ENCODE assay signal across 8 cellular contexts in the genomic region with DNA sequence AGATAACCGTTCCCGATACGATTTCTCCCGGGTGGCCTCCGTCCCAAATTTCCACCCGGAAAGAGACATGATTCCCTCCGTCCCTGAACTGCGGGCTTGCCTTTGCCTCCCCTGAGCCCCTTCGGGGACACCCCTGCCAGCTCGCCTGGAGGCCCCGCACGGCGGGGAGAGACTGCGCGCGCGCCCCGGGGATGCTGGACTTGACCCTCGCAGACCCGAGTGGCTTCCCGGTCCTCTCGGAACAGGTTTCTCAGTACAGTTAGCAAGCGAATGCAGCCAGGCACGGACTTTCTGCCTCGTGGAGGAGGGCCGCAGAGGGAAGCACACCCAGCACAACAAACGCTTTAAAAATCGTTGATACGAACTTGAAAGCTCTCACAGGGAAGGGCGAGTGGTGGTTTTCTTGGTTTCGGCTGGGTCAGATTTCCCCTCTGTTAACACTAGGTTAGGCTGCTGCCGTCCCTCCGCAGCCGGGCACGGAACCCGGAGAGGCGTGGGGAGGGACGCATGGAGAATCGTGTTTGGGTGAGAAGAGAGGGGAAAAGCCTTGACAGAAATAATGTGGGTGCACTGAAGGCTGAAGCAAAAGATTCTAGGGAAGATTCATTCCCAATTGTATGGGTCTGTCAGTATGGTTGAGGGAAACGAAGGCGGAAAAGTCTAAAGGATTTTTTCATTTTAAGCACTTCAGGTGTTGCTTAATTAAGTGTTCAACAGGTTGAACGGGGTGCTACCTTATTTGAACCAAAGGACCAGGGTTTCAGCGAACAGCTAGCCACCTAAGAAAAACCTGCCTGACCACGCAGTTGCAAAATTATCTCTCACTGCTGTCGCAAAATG. TPM values are rescaled to one million over a fixed set of nuclear protein-coding genes. Genes with fewer than 3 reads are reported as not detected.
DNase-seq lines count a peak whose midpoint lies in the region; ATAC-seq and TF ChIP-seq lines count a peak whose summit lies in the region.

No MANE protein-coding gene starts in this region.

- H3K27ac ChIP-seq in KMS-11 = no peak overlapping the region

- peak overlapping the region; percentile 63 for H3K4me3 Mint-ChIP-seq in progenitor cell of endocrine pancreas (ENCODE audit: low read depth)

- peak overlapping the region; percentile 84 for H3K27ac Mint-ChIP-seq in progenitor cell of endocrine pancreas

- H3K36me3 Mint-ChIP-seq in progenitor cell of endocrine pancreas (ENCODE audit: insufficient read depth) = no peaks in the 10 kb centered on the region

- ATAC-seq in HG03457 (IDR thresholded peaks at IDR 0.05; ENCODE audit: unreplicated experiment) (no peak), GM21825 (IDR thresholded peaks at IDR 0.05; ENCODE audit: unreplicated experiment) (no peak)

- peak overlapping the region; percentile 90 for H3K4me2 ChIP-seq in KMS-11

- H3K9ac ChIP-seq in KMS-11 = peak overlapping the region; percentile 31; the same call in 1 of the 2 replicates

- H3K4me3 ChIP-seq in KMS-11 (IDR thresholded peaks at IDR 0.05; ENCODE audit: insufficient read depth, low read depth, low read length) = no peak overlapping the region

- TF ChIP-seq CTCF in KMS-11 (conservative IDR thresholded peaks at IDR 0.05; ENCODE audit: low read depth, low read length) (no peak), progenitor cell of endocrine pancreas (IDR thresholded peaks at IDR 0.05; ENCODE audit: unreplicated experiment) (no peak)

- H3K4me1 Mint-ChIP-seq in progenitor cell of endocrine pancreas (ENCODE audit: low read depth) = peaks cover 20% of the 10 kb centered on the region

- no peaks in the 10 kb centered on the region for H3K9me3 Mint-ChIP-seq in progenitor cell of endocrine pancreas (ENCODE audit: low read depth)

- H4K20me1 ChIP-seq in KMS-11 (ENCODE audit: insufficient read depth) = no peaks in the 10 kb centered on the region

- H2AFZ ChIP-seq in KMS-11 (ENCODE audit: low read depth) = peak overlapping the region; percentile 93

- no peaks in the 10 kb centered on the region for H3K36me3 ChIP-seq in KMS-11 (ENCODE audit: insufficient read depth)

- no peaks in the 10 kb centered on the region for H3K79me2 ChIP-seq in KMS-11 (ENCODE audit: insufficient read depth, low read depth)

- peaks cover 79% of the 10 kb centered on the region for H3K27me3 Mint-ChIP-seq in progenitor cell of endocrine pancreas

- peaks cover 24% of the 10 kb centered on the region for H3K4me1 ChIP-seq in KMS-11 (ENCODE audit: low read depth, poor library complexity, severe bottlenecking)

- peaks cover 17% of the 10 kb centered on the region; the same call in 1 of the 2 replicates for H3K27me3 ChIP-seq in KMS-11 (ENCODE audit: insufficient read depth, low read depth)

- DNase-seq in stimulated activated CD4-positive, alpha-beta T cell treated with anti-CD3 and anti-CD28 coated beads, Interleukin-12 subunit alpha, Interleukin-12 subunit beta, amount 100 ng/mL, for 4 hours = peak; percentile 26
- no peak for DNase-seq in stimulated activated CD4-positive, alpha-beta T cell treated with anti-CD3 and anti-CD28 coated beads, Interleukin-2, amount 100 ng/mL, for 48 hours
- peak; percentile 24 for DNase-seq in activated CD8-positive, alpha-beta memory T cell treated with anti-CD3 and anti-CD28 coated beads, Interleukin-2, amount 50 U/mL, for 4 hours
- DNase-seq in foreskin melanocyte = peak; percentile 10
- peak; percentile 26 for DNase-seq in progenitor cell of endocrine pancreas (ENCODE audit: low spot score, unreplicated experiment)

RNA-seq across cellular contexts. Expression of gene TNFRSF11A, which starts 0.9 kb away (rescaled TPM):
- 0.43 and 0.64 TPM in 2 replicates for total RNA-seq in progenitor cell of endocrine pancreas

Comparison
In these comparisons a context has a peak if more than half of its experiments do, and no peak if none do; other contexts are left out.
1. DNase-seq: peak in stimulated activated CD4-positive, alpha-beta T cell treated with anti-CD3 and anti-CD28 coated beads, Interleukin-12 subunit alpha, Interleukin-12 subunit beta, amount 100 ng/mL, for 4 hours (single experiment), activated CD8-positive, alpha-beta memory T cell treated with anti-CD3 and anti-CD28 coated beads, Interleukin-2, amount 50 U/mL, for 4 hours (single experiment), foreskin melanocyte (single experiment) and progenitor cell of endocrine pancreas (single experiment); none in stimulated activated CD4-positive, alpha-beta T cell treated with anti-CD3 and anti-CD28 coated beads, Interleukin-2, amount 100 ng/mL, for 48 hours (0 of 2).